ENCODE assay signal across 8 cellular contexts in genomic region chr17:68455756-68456528, GRCh38. TPM values are rescaled to one million over a fixed set of nuclear protein-coding genes. Genes with fewer than 3 reads are reported as not detected.
A peak's percentile ranks its signal among the peaks of the same experiment; 100 is the strongest.
DNase-seq lines count a peak whose midpoint lies in the region; ATAC-seq and TF ChIP-seq lines count a peak whose summit lies in the region.

No MANE protein-coding gene starts in this region.

- ATAC-seq in activated CD8-positive, alpha-beta T cell treated with anti-CD3 and anti-CD28 coated beads for 36 hours, result no peak
- no peak for ATAC-seq in HG03139 (IDR thresholded peaks at IDR 0.05; ENCODE audit: unreplicated experiment)

- no peaks in the 10 kb centered on the region for H3K36me3 ChIP-seq in Loucy (ENCODE audit: insufficient read depth, low read length)
- H3K36me3 ChIP-seq in hepatocyte (replicated peaks; ENCODE audit: insufficient read depth, low read depth), result no peaks in the 10 kb centered on the region
- H3K36me3 ChIP-seq in skeletal muscle satellite cell (ENCODE audit: insufficient read depth, low read length), result peaks cover 6% of the 10 kb centered on the region

- peak overlapping the region; percentile 95 for H3K4me2 ChIP-seq in Loucy (ENCODE audit: low read depth, low read length, poor library complexity, severe bottlenecking)
- peak overlapping the region; percentile 82 for H3K4me2 ChIP-seq in hepatocyte
- H3K4me2 ChIP-seq in skeletal muscle satellite cell (ENCODE audit: low read length), result peak overlapping the region; percentile 95

- no peaks in the 10 kb centered on the region for H3K9me2 ChIP-seq in Loucy (replicated peaks; ENCODE audit: low read depth, low read length)
- H3K9me2 ChIP-seq in hepatocyte (replicated peaks; ENCODE audit: insufficient read depth), result no peaks in the 10 kb centered on the region

- H3K9me3 ChIP-seq in Loucy (ENCODE audit: insufficient read depth, low read depth, low read length) (no peaks in the 10 kb centered on the region), hepatocyte (ENCODE audit: low read depth) (no peaks in the 10 kb centered on the region), skeletal muscle satellite cell (replicated peaks; ENCODE audit: low read length) (no peaks in the 10 kb centered on the region)

- TF ChIP-seq CTCF in Loucy (conservative IDR thresholded peaks at IDR 0.05; ENCODE audit: low read length), result no peak
- no peak for TF ChIP-seq CTCF in activated CD8-positive, alpha-beta T cell treated with anti-CD3 and anti-CD28 coated beads for 36 hours (IDR thresholded peaks at IDR 0.05)
- TF ChIP-seq CTCF in hepatocyte (IDR thresholded peaks at IDR 0.05; ENCODE audit: poor library complexity), result no peak

- POLR2A ChIA-PET in activated CD8-positive, alpha-beta T cell treated with anti-CD3 and anti-CD28 coated beads for 36 hours (lab: Charles Lee), result interaction anchor here (1.0 to 1.7 kb wide), 4 partner anchors 9 to 196 kb away, joined by 3 to 4 read pairs (median 4); partner anchors contain the start of gene ARSG

- H3K4me3 ChIP-seq in Loucy (ENCODE audit: low read length, poor library complexity, severe bottlenecking) (peak overlapping the region; percentile 86), hepatocyte (peak overlapping the region; percentile 25), skeletal muscle satellite cell (ENCODE audit: low read length) (peak overlapping the region; percentile 79)

- peaks cover 40% of the 10 kb centered on the region for H3K4me1 Mint-ChIP-seq in activated CD8-positive, alpha-beta T cell treated with anti-CD3 and anti-CD28 coated beads for 36 hours (ENCODE audit: low read depth)

- intact Hi-C loops in activated CD8-positive, alpha-beta T cell treated with anti-CD3 and anti-CD28 coated beads for 36 hours (cut with micrococcal nuclease), result no loop called here

- no peak overlapping the region for H2AFZ ChIP-seq in Loucy (ENCODE audit: low read length)
- H2AFZ ChIP-seq in hepatocyte, result peak overlapping the region; percentile 14

- WGBS in hepatocyte (ENCODE audit: low lambda C conversion rate, missing lambda C conversion rate), result 37% methylated on average over 10 of the region's 10 CpGs

- H3K27ac Mint-ChIP-seq in activated CD8-positive, alpha-beta T cell treated with anti-CD3 and anti-CD28 coated beads for 36 hours, result no peak overlapping the region

- H3K9ac ChIP-seq in Loucy (ENCODE audit: low read depth, low read length, poor library complexity, severe bottlenecking) (peak overlapping the region; percentile 80), skeletal muscle satellite cell (ENCODE audit: low read depth, low read length) (peak overlapping the region; percentile 97)

- CTCF ChIA-PET in activated CD8-positive, alpha-beta T cell treated with anti-CD3 and anti-CD28 coated beads for 36 hours (lab: Charles Lee), result interaction anchor here (0.7 to 12.2 kb wide), 11 partner anchors 8 to 284 kb away, joined by 3 to 166 read pairs (median 4); no protein-coding TSS in a partner anchor

- H3K9me3 Mint-ChIP-seq in activated CD8-positive, alpha-beta T cell treated with anti-CD3 and anti-CD28 coated beads for 36 hours, result no peaks in the 10 kb centered on the region

- H3K4me1 ChIP-seq in Loucy (ENCODE audit: insufficient read depth, low read length, poor library complexity, severe bottlenecking) (peaks cover 38% of the 10 kb centered on the region), hepatocyte (ENCODE audit: insufficient read depth) (no peaks in the 10 kb centered on the region), skeletal muscle satellite cell (ENCODE audit: control insufficient read depth, insufficient read depth, low read length) (peaks cover 23% of the 10 kb centered on the region)

- H4K20me1 ChIP-seq in Loucy (ENCODE audit: insufficient read depth, low read length, poor library complexity, severe bottlenecking) (no peaks in the 10 kb centered on the region), hepatocyte (ENCODE audit: insufficient read depth, poor library complexity, severe bottlenecking) (no peaks in the 10 kb centered on the region)

- no peaks in the 10 kb centered on the region for H3K27me3 ChIP-seq in Loucy (ENCODE audit: insufficient read depth, low read length, poor library complexity, severe bottlenecking)
- no peaks in the 10 kb centered on the region for H3K27me3 ChIP-seq in hepatocyte
- no peaks in the 10 kb centered on the region for H3K27me3 ChIP-seq in skeletal muscle satellite cell (ENCODE audit: control insufficient read depth, insufficient read depth, low read length)

- no peaks in the 10 kb centered on the region for H3K27me3 Mint-ChIP-seq in activated CD8-positive, alpha-beta T cell treated with anti-CD3 and anti-CD28 coated beads for 36 hours

- DNase-seq in DMS153 treated with DMSO at 0.1 percent for 48 hours (lab: John Stamatoyannopoulos, UW; ENCODE audit: unreplicated experiment) (peak; percentile 9), hepatocyte (ENCODE audit: low spot score) (peak; percentile 45), NCI-H187 treated with DMSO at 0.1 percent for 48 hours (lab: John Stamatoyannopoulos, UW) (no peak)
- no peak for DNase-seq in activated CD8-positive, alpha-beta T cell treated with anti-CD3 and anti-CD28 coated beads for 36 hours
- no peak for DNase-seq in activated effector memory CD4-positive, alpha-beta T cell treated with anti-CD3 and anti-CD28 coated beads, Interleukin-2, amount 50 U/mL, for 16 hours

- H3K4me3 Mint-ChIP-seq in activated CD8-positive, alpha-beta T cell treated with anti-CD3 and anti-CD28 coated beads for 36 hours, result peak overlapping the region; percentile 83

- no peaks in the 10 kb centered on the region for H3K36me3 Mint-ChIP-seq in activated CD8-positive, alpha-beta T cell treated with anti-CD3 and anti-CD28 coated beads for 36 hours (ENCODE audit: low read depth)

- peaks cover 10% of the 10 kb centered on the region; the same call in 1 of the 2 replicates for H3K79me2 ChIP-seq in Loucy (ENCODE audit: insufficient read depth, low read length)
- peaks cover 30% of the 10 kb centered on the region for H3K79me2 ChIP-seq in hepatocyte

- peak overlapping the region; percentile 98 for H3K27ac ChIP-seq in hepatocyte

- H3F3A ChIP-seq in Loucy (ENCODE audit: low read depth), result no peaks in the 10 kb centered on the region

RNA-seq across cellular contexts. Expression of gene WIPI1, which starts 1.4 kb away (rescaled TPM):
- 10 to 100 TPM; 11.3 to 13.1 TPM for total RNA-seq in activated CD8-positive, alpha-beta T cell treated with anti-CD3 and anti-CD28 coated beads for 36 hours
- total RNA-seq in hepatocyte, result 67.4 and 84.0 TPM in 2 replicates
- 79.6 and 91.3 TPM in 2 replicates for polyA plus RNA-seq in hepatocyte
- 76.7 and 87.2 TPM in 2 replicates for total RNA-seq in skeletal muscle satellite cell (2012; rRNA removed)

RNA-seq across cellular contexts. Expression of gene PRKAR1A, which starts 56.3 kb away (rescaled TPM):
- total RNA-seq in activated CD8-positive, alpha-beta T cell treated with anti-CD3 and anti-CD28 coated beads for 36 hours, result 100 to 1,000 TPM; 157 to 168 TPM
- total RNA-seq in hepatocyte, result 253 and 270 TPM in 2 replicates
- polyA plus RNA-seq in hepatocyte, result 182 TPM in 2 replicates
- 132 and 164 TPM in 2 replicates for total RNA-seq in skeletal muscle satellite cell (2012; rRNA removed)

Comparison
In these comparisons a context has a peak if more than half of its experiments do, and no peak if none do; other contexts are left out.
1. DNase-seq: peak in DMS153 treated with DMSO at 0.1 percent for 48 hours (single experiment) and hepatocyte (single experiment); none in activated CD8-positive, alpha-beta T cell treated with anti-CD3 and anti-CD28 coated beads for 36 hours (single experiment), activated effector memory CD4-positive, alpha-beta T cell treated with anti-CD3 and anti-CD28 coated beads, Interleukin-2, amount 50 U/mL, for 16 hours (single experiment) and NCI-H187 treated with DMSO at 0.1 percent for 48 hours (single experiment).
2. H3K4me3 ChIP-seq: peak in every context shown above with its lines; median percentile 86 in Loucy; 79 in skeletal muscle satellite cell; 25 in hepatocyte.
3. Peak in every context shown above with its lines, with median percentiles within 50 percentile points of each other: H3K4me2 ChIP-seq.